In the genomic region with DNA sequence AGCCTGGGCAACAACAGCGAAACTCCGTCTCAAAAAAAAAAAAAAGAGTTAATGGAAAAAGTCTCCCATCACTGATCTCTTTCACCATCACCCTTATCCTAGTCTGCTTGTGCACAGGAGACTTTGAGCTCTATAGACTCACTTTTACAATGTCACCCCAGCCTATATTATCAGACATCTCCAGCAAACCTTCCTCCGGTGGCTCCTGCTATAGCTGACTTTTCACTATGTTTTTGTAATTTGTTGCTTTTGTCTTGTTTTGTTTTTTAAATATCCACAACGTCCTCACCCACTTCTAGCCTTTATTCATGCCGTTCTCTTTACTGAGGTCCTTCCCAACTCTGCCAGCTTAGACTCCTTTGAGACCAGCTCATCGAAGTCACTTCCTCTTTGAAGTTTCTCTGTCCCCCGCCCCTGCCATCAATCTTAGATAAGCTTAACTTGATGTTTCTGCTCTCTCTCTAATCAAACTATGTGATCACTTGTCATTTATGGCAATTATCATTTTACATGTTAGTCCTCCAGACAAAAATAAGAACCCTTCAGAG, we compare ENCODE assay signal across 8 cellular contexts.
DNase-seq lines count a peak whose midpoint lies in the region; ATAC-seq and TF ChIP-seq lines count a peak whose summit lies in the region.

No MANE protein-coding gene starts in this region.

- TF ChIP-seq EP300 in ovary (IDR thresholded peaks at IDR 0.05) = no peak

- H3K36me3 ChIP-seq in Loucy (ENCODE audit: insufficient read depth, low read length) = no peaks in the 10 kb centered on the region
- no peaks in the 10 kb centered on the region for H3K36me3 ChIP-seq in ovary

- H3K4me3 Mint-ChIP-seq in activated B cell treated with CpG ODN at 0.5 μM for 24 hours (peak overlapping the region; percentile 59), naive B cell (peak overlapping the region; percentile 45 to 84 (median 70))

- POLR2A ChIA-PET in activated B cell treated with CpG ODN at 0.5 μM for 24 hours (lab: Charles Lee) = interaction anchor here (0.5 to 1.7 kb wide), 22 partner anchors 8 to 100 kb away, joined by 3 to 51 read pairs (median 5); a partner anchor contains a TSS

- H3K27ac ChIP-seq in ovary = no peak overlapping the region

- CTCF ChIA-PET in activated B cell treated with CpG ODN at 0.5 μM for 24 hours (lab: Charles Lee) = interaction anchor here (1.2 to 1.3 kb wide), 2 partner anchors 8 to 100 kb away, joined by 3 to 7 read pairs; no protein-coding TSS in a partner anchor

- no peak overlapping the region for H3K9ac ChIP-seq in Loucy (ENCODE audit: low read depth, low read length, poor library complexity, severe bottlenecking)

- ATAC-seq in activated B cell treated with CpG ODN at 0.5 μM for 24 hours (ENCODE audit: low read depth) = peak; percentile 72
- peak; percentile 78 to 81 for ATAC-seq in naive B cell (ENCODE audit: low read depth in 2 of 2)
- ATAC-seq in HG03432 (IDR thresholded peaks at IDR 0.05; ENCODE audit: unreplicated experiment) = no peak

- H3K4me2 ChIP-seq in Loucy (ENCODE audit: low read depth, low read length, poor library complexity, severe bottlenecking) = no peak overlapping the region

- H3K4me1 Mint-ChIP-seq in activated B cell treated with CpG ODN at 0.5 μM for 24 hours (peaks cover 43% of the 10 kb centered on the region), naive B cell (peaks cover 14 to 41% (median 30%) of the 10 kb centered on the region in 3 donors)

- H3K27me3 Mint-ChIP-seq in activated B cell treated with CpG ODN at 0.5 μM for 24 hours (no peaks in the 10 kb centered on the region), naive B cell (no peaks in the 10 kb centered on the region)

- H3K36me3 Mint-ChIP-seq in activated B cell treated with CpG ODN at 0.5 μM for 24 hours (ENCODE audit: low read depth) (no peaks in the 10 kb centered on the region), naive B cell (no peaks in the 10 kb centered on the region)

- TF ChIP-seq CTCF in Loucy (conservative IDR thresholded peaks at IDR 0.05; ENCODE audit: low read length) = no peak
- TF ChIP-seq CTCF in activated B cell treated with CpG ODN at 0.5 μM for 24 hours (IDR thresholded peaks at IDR 0.05) = no peak
- no peak for TF ChIP-seq CTCF in ovary (IDR thresholded peaks at IDR 0.05)

- 60 to 71% (median 67%) methylated on average over 7 of the region's 7 CpGs for WGBS in ovary, 3 donors

- H3K79me2 ChIP-seq in Loucy (ENCODE audit: insufficient read depth, low read length) = no peaks in the 10 kb centered on the region

- peak overlapping the region; percentile 79 for H2AFZ ChIP-seq in Loucy (ENCODE audit: low read length)

- peak; percentile 51 for DNase-seq in DMS79 (lab: John Stamatoyannopoulos, UW)
- DNase-seq in activated B cell treated with CpG ODN at 0.5 μM for 24 hours = no peak
- DNase-seq in naive B cell = peak; percentile 48
- DNase-seq in NCI-H524 (lab: John Stamatoyannopoulos, UW) = no peak
- no peak for DNase-seq in activated gamma-delta T cell treated with Interleukin-2 at 50 U/mL for 16 hours
- DNase-seq in ovary = no peak

- H3K27ac Mint-ChIP-seq in activated B cell treated with CpG ODN at 0.5 μM for 24 hours = peak overlapping the region; percentile 85
- H3K27ac Mint-ChIP-seq in naive B cell = peak overlapping the region; percentile 2 to 96 (median 62)

- intact Hi-C loops in activated B cell treated with CpG ODN at 0.5 μM for 24 hours (cut with micrococcal nuclease) (loop anchor here (1.0 kb wide), 1 partner anchor 9 kb away; no protein-coding TSS in a partner anchor), ovary (cut with DNase I) (no loop called here)

- H4K20me1 ChIP-seq in Loucy (ENCODE audit: insufficient read depth, low read length, poor library complexity, severe bottlenecking) = no peaks in the 10 kb centered on the region

- H3K4me3 ChIP-seq in Loucy (ENCODE audit: low read length, poor library complexity, severe bottlenecking) = no peak overlapping the region
- H3K4me3 ChIP-seq in ovary = no peak overlapping the region

- H3K9me3 ChIP-seq in Loucy (ENCODE audit: insufficient read depth, low read depth, low read length) (no peaks in the 10 kb centered on the region), ovary (no peaks in the 10 kb centered on the region)

- H3K9me2 ChIP-seq in Loucy (replicated peaks; ENCODE audit: low read depth, low read length) = no peaks in the 10 kb centered on the region

- H3K27me3 ChIP-seq in Loucy (ENCODE audit: insufficient read depth, low read length, poor library complexity, severe bottlenecking) (no peaks in the 10 kb centered on the region), ovary (no peaks in the 10 kb centered on the region)

- H3K4me1 ChIP-seq in Loucy (ENCODE audit: insufficient read depth, low read length, poor library complexity, severe bottlenecking) (peaks cover 27% of the 10 kb centered on the region), ovary (ENCODE audit: insufficient read depth) (peaks cover 2% of the 10 kb centered on the region)

- 0 out of 2 replicates have a peak, but pooled peaks cover 4% of the 10 kb centered on the region for H3F3A ChIP-seq in Loucy (ENCODE audit: low read depth)

- H3K9me3 Mint-ChIP-seq in activated B cell treated with CpG ODN at 0.5 μM for 24 hours = no peaks in the 10 kb centered on the region
- no peaks in the 10 kb centered on the region for H3K9me3 Mint-ChIP-seq in naive B cell

- TF ChIP-seq POLR2A in ovary (IDR thresholded peaks at IDR 0.05) = no peak

Comparison
In these comparisons a context has a peak if more than half of its experiments do, and no peak if none do; other contexts are left out.
1. DNase-seq: peak in DMS79 (single experiment) and naive B cell (single experiment); none in activated B cell treated with CpG ODN at 0.5 μM for 24 hours (single experiment), NCI-H524 (0 of 2), activated gamma-delta T cell treated with Interleukin-2 at 50 U/mL for 16 hours (single experiment) and ovary (0 of 5).